In genomic region chr10:108556176-108556575, GRCh38 we compare ENCODE assay signal across 1 cellular context.
TF ChIP-seq lines count a peak whose summit lies in the region.

No MANE protein-coding gene starts in this region.

TF ChIP-seq in SK-N-SH treated with all-trans-retinoic acid at 6 μM for 48 hours, 23 proteins besides CTCF, POLR2A, EP300 and RAD21 (continued from another document):
- TF ChIP-seq, protein P1, sequence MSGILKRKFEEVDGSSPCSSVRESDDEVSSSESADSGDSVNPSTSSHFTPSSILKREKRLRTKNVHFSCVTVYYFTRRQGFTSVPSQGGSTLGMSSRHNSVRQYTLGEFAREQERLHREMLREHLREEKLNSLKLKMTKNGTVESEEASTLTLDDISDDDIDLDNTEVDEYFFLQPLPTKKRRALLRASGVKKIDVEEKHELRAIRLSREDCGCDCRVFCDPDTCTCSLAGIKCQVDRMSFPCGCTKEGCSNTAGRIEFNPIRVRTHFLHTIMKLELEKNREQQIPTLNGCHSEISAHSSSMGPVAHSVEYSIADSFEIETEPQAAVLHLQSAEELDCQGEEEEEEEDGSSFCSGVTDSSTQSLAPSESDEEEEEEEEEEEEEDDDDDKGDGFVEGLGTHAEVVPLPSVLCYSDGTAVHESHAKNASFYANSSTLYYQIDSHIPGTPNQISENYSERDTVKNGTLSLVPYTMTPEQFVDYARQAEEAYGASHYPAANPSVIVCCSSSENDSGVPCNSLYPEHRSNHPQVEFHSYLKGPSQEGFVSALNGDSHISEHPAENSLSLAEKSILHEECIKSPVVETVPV (CRISPR knock-in tag; IDR thresholded peaks at IDR 0.05) = no peak
- no peak for TF ChIP-seq PPARA (CRISPR knock-in tag; IDR thresholded peaks at IDR 0.05; ENCODE audit: borderline replicate concordance)
- TF ChIP-seq TSHZ2 (CRISPR knock-in tag; IDR thresholded peaks at IDR 0.05) = no peak
- no peak for TF ChIP-seq CSDC2 (CRISPR knock-in tag; IDR thresholded peaks at IDR 0.05)
- no peak for TF ChIP-seq SNAI2 (CRISPR knock-in tag; IDR thresholded peaks at IDR 0.05)
- TF ChIP-seq CREB5 (CRISPR knock-in tag; IDR thresholded peaks at IDR 0.05; ENCODE audit: low read depth) = no peak
- TF ChIP-seq, protein P2, sequence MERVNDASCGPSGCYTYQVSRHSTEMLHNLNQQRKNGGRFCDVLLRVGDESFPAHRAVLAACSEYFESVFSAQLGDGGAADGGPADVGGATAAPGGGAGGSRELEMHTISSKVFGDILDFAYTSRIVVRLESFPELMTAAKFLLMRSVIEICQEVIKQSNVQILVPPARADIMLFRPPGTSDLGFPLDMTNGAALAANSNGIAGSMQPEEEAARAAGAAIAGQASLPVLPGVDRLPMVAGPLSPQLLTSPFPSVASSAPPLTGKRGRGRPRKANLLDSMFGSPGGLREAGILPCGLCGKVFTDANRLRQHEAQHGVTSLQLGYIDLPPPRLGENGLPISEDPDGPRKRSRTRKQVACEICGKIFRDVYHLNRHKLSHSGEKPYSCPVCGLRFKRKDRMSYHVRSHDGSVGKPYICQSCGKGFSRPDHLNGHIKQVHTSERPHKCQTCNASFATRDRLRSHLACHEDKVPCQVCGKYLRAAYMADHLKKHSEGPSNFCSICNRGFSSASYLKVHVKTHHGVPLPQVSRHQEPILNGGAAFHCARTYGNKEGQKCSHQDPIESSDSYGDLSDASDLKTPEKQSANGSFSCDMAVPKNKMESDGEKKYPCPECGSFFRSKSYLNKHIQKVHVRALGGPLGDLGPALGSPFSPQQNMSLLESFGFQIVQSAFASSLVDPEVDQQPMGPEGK (CRISPR knock-in tag; IDR thresholded peaks at IDR 0.05; ENCODE audit: borderline replicate concordance) = no peak
